28 cellular contexts compared by ENCODE assay signal in genomic region chr17:51814521-51814920, GRCh38.
DNase-seq lines count a peak whose midpoint lies in the region; ATAC-seq, FAIRE-seq and TF ChIP-seq lines count a peak whose summit lies in the region.
"Had no signal": no experiment of that assay in that cellular context is flagged by ENCODE, and none has a peak within 500 bp of the region (broad histone marks: within the 10 kb centered on the region; RNA-seq: fewer than 3 reads in every experiment).

No MANE protein-coding gene starts in this region.

- TF ChIP-seq POLR2A in body of pancreas (IDR thresholded peaks at IDR 0.05) = no peak

- H3K4me3 ChIP-seq in GM23338 (no peak overlapping the region), body of pancreas (no peak overlapping the region), pancreas (no peak overlapping the region)
- H3K4me3 ChIP-seq: PC-9, SK-N-MC had no signal

- H3K36me3 ChIP-seq in GM23338 (ENCODE audit: insufficient read depth) (no peaks in the 10 kb centered on the region), body of pancreas (replicated peaks in 1 of 2; ENCODE audit: insufficient read depth in 1 of 2, low read depth in 2 of 2) (no peaks in the 10 kb centered on the region), pancreas (no peaks in the 10 kb centered on the region)

- H3K27ac ChIP-seq in GM23338 (ENCODE audit: low read depth) (no peak overlapping the region), body of pancreas (peak overlapping the region; percentile 7 to 61 (median 52)), pancreas (peak overlapping the region; percentile 2 to 71 (median 44))
- H3K27ac ChIP-seq: HL-60, PC-9, SK-N-MC had no signal

- H3K27me3 ChIP-seq in GM23338 (ENCODE audit: insufficient read depth) = no peaks in the 10 kb centered on the region
- no peaks in the 10 kb centered on the region for H3K27me3 ChIP-seq in body of pancreas
- no peaks in the 10 kb centered on the region for H3K27me3 ChIP-seq in pancreas

- H3K9me3 Mint-ChIP-seq in GM23338 = no peaks in the 10 kb centered on the region
- peaks cover 54% of the 10 kb centered on the region for H3K9me3 Mint-ChIP-seq in HFFc6
- H3K9me3 Mint-ChIP-seq: CD4-positive, alpha-beta memory T cell had no signal

- H3K9me3 ChIP-seq in body of pancreas = no peaks in the 10 kb centered on the region
- no peaks in the 10 kb centered on the region for H3K9me3 ChIP-seq in pancreas

- no peaks in the 10 kb centered on the region for H4K20me1 ChIP-seq in GM23338 (replicated peaks; ENCODE audit: insufficient read depth)

- H3K79me2 ChIP-seq in GM23338 (replicated peaks; ENCODE audit: insufficient read depth) = no peaks in the 10 kb centered on the region

- H3K27ac Mint-ChIP-seq in GM23338 = peak overlapping the region; percentile 41; the same call in 1 of the 2 replicates
- H3K27ac Mint-ChIP-seq in HFFc6 = no peak overlapping the region
- H3K27ac Mint-ChIP-seq: CD4-positive, alpha-beta memory T cell had no signal

- ATAC-seq in GM23338 (no peak), body of pancreas (peak; percentile 53), pancreas (peak; percentile 75 to 90 (median 86))
- ATAC-seq: HCT116 had no signal

- CTCF ChIA-PET in GM10248 (lab: Yijun Ruan, JAX) = interaction anchor here (1.7 kb wide), 1 partner anchor 13 kb away, joined by 5 read pairs; no protein-coding TSS in a partner anchor

- no peak for DNase-seq in GM23338 (ENCODE audit: low spot score)
- peak in 3 of 4 donors; percentile 26 to 56 (median 47) for DNase-seq in body of pancreas
- peak in 3 of 6 donors; percentile 9 to 48 (median 16) for DNase-seq in pancreas
- DNase-seq in SK-N-DZ (ENCODE audit: low spot score) = no peak
- DNase-seq in central memory CD4-positive, alpha-beta T cell = no peak
- DNase-seq in GM10248 (ENCODE audit: extremely low spot score) = no peak
- no peak for DNase-seq in HFFc6
- DNase-seq: C1 segment of cervical spinal cord; CD4-positive, alpha-beta memory T cell; COR-L47; DMS79 treated with DMSO at 0.1 percent for 48 hours; GF-D8; NCI-H1048; NCI-H1417; NCI-H1694 treated with DMSO at 0.1 percent for 48 hours; NCI-H2081; NCI-H2171 treated with DMSO at 0.1 percent for 48 hours; NCI-H345; NCI-H510A treated with DMSO at 0.1 percent for 48 hours; NCI-H82; NK-92 treated with Interleukin-12 subunit alpha and Interleukin-12 subunit beta, amount 100 ng/mL, for 24 hours; PC-9; Right ventricle myocardium superior had no signal

- H3K4me1 Mint-ChIP-seq in GM23338 (no peaks in the 10 kb centered on the region), HFFc6 (ENCODE audit: low read depth) (no peaks in the 10 kb centered on the region)

- FAIRE-seq in pancreas (lab: Jason Lieb, UNC) = no peak
- FAIRE-seq: GM12892, GM19239 had no signal

- intact Hi-C loops in body of pancreas (cut with DNase I) (no loop called here), pancreas (cut with DNase I) (no loop called here)

- no peaks in the 10 kb centered on the region for H3K9me2 ChIP-seq in GM23338 (ENCODE audit: insufficient read depth)

- no peak overlapping the region for H3K4me2 ChIP-seq in GM23338
- H3K4me2 ChIP-seq: PC-9 had no signal

- H3K4me1 ChIP-seq in GM23338 (ENCODE audit: insufficient read depth) (peaks cover 5% of the 10 kb centered on the region; the same call in 1 of the 2 replicates), body of pancreas (peaks cover 26% of the 10 kb centered on the region), pancreas (peaks cover 24 to 25% (median 25%) of the 10 kb centered on the region in 3 donors)

- H2AFZ ChIP-seq in GM23338 = 0 out of 2 replicates have a peak overlapping the region, but pooled peaks have one; percentile 23
- H2AFZ ChIP-seq: PC-9 had no signal

- H3K36me3 Mint-ChIP-seq in GM23338 (ENCODE audit: low read depth) (no peaks in the 10 kb centered on the region), HFFc6 (ENCODE audit: low read depth) (no peaks in the 10 kb centered on the region)
- H3K36me3 Mint-ChIP-seq: CD4-positive, alpha-beta memory T cell had no signal

- no peaks in the 10 kb centered on the region for H3F3A ChIP-seq in GM23338 (replicated peaks; ENCODE audit: low read depth)

- TF ChIP-seq CTCF in GM23338 (conservative IDR thresholded peaks at IDR 0.05; ENCODE audit: low read depth in 2 of 2) = no peak
- no peak for TF ChIP-seq CTCF in body of pancreas (IDR thresholded peaks at IDR 0.05)
- no peak for TF ChIP-seq CTCF in pancreas (IDR thresholded peaks at IDR 0.05)
- TF ChIP-seq CTCF in GM10248 (IDR thresholded peaks at IDR 0.05; ENCODE audit: control extremely low read depth, extremely low read depth, low read depth, missing control alignments) = no peak
- TF ChIP-seq CTCF in HFFc6 (IDR thresholded peaks at IDR 0.05) = no peak

- POLR2A ChIA-PET in GM10248 (lab: Yijun Ruan, JAX) = no interaction called here

- H3K4me3 Mint-ChIP-seq in GM23338 (no peak overlapping the region), HFFc6 (no peak overlapping the region)
- H3K4me3 Mint-ChIP-seq: CD4-positive, alpha-beta memory T cell had no signal

- H3K27me3 Mint-ChIP-seq in GM23338 (ENCODE audit: insufficient read depth, low read depth, poor library complexity) (peaks cover 2% of the 10 kb centered on the region), HFFc6 (ENCODE audit: insufficient read depth) (no peaks in the 10 kb centered on the region)

TF ChIP-seq in GM23338, 12 proteins besides CTCF, POLR2A, EP300 and RAD21 (continues in another document):
- TF ChIP-seq POLR2AphosphoS5 (IDR thresholded peaks at IDR 0.05; ENCODE audit: low read depth) (no peak), ETS1 (IDR thresholded peaks at IDR 0.05) (no peak), ZNF331 (CRISPR knock-in tag; IDR thresholded peaks at IDR 0.05; ENCODE audit: low read depth) (no peak), CREB1 (CRISPR knock-in tag; IDR thresholded peaks at IDR 0.05; ENCODE audit: low read depth) (no peak), EZH2 (IDR thresholded peaks at IDR 0.05; ENCODE audit: low read depth, unreplicated experiment) (no peak), STAT1 (IDR thresholded peaks at IDR 0.05; ENCODE audit: unreplicated experiment) (no peak), JUNB (IDR thresholded peaks at IDR 0.05; ENCODE audit: unreplicated experiment) (no peak)
- TF ChIP-seq, protein P1, sequence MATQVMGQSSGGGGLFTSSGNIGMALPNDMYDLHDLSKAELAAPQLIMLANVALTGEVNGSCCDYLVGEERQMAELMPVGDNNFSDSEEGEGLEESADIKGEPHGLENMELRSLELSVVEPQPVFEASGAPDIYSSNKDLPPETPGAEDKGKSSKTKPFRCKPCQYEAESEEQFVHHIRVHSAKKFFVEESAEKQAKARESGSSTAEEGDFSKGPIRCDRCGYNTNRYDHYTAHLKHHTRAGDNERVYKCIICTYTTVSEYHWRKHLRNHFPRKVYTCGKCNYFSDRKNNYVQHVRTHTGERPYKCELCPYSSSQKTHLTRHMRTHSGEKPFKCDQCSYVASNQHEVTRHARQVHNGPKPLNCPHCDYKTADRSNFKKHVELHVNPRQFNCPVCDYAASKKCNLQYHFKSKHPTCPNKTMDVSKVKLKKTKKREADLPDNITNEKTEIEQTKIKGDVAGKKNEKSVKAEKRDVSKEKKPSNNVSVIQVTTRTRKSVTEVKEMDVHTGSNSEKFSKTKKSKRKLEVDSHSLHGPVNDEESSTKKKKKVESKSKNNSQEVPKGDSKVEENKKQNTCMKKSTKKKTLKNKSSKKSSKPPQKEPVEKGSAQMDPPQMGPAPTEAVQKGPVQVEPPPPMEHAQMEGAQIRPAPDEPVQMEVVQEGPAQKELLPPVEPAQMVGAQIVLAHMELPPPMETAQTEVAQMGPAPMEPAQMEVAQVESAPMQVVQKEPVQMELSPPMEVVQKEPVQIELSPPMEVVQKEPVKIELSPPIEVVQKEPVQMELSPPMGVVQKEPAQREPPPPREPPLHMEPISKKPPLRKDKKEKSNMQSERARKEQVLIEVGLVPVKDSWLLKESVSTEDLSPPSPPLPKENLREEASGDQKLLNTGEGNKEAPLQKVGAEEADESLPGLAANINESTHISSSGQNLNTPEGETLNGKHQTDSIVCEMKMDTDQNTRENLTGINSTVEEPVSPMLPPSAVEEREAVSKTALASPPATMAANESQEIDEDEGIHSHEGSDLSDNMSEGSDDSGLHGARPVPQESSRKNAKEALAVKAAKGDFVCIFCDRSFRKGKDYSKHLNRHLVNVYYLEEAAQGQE (IDR thresholded peaks at IDR 0.05; ENCODE audit: unreplicated experiment) = no peak

Comparison
In these comparisons a context has a peak if more than half of its experiments do, and no peak if none do; other contexts are left out.
1. DNase-seq: peak in body of pancreas (3 of 4); none in GM23338 (single experiment), SK-N-DZ (single experiment), central memory CD4-positive, alpha-beta T cell (single experiment), GM10248 (single experiment) and HFFc6 (single experiment).